8 cellular contexts compared by ENCODE assay signal in the genomic region with DNA sequence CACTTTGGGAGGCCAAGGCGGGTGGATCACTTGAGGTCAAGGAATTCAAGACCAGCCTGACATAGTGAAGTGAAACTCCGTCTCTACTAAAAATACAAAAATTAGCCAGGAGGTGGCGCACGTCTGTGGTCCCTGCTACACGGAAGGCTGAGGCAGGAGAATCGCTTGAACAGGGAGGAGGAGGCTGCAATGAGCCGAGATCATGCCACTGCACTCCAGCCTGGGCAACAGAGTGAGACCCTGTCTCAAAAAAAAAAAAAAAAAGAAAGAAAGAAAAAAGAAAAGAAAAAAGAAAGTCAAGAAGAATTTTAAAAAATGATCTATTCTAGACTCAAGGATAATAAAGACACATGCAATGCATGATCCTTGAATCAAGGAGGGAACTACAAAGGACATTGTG. TPM values are rescaled to one million over a fixed set of nuclear protein-coding genes. Genes with fewer than 3 reads are reported as not detected.
DNase-seq lines count a peak whose midpoint lies in the region; ATAC-seq, FAIRE-seq and TF ChIP-seq lines count a peak whose summit lies in the region.
"Not testable (repeated sequence)": the region's sequence is repeated elsewhere in the genome, so short reads cannot be mapped to it uniquely, and the experiment has no call there.

No MANE protein-coding gene starts in this region.

- H3K27me3 ChIP-seq in astrocyte (ENCODE audit: insufficient read depth, low read length); neuronal stem cell (ENCODE audit: control insufficient read depth in 3 of 3, insufficient read depth in 3 of 3, low read depth in 1 of 3, low read length in 3 of 3): not testable (repeated sequence)

- not testable (repeated sequence) for H3K79me1 ChIP-seq in neuronal stem cell (ENCODE audit: low read depth, low read length)

- not testable (repeated sequence) for H3K4me1 ChIP-seq in astrocyte (ENCODE audit: insufficient read depth, low read length); neuronal stem cell (ENCODE audit: control insufficient read depth in 2 of 2, insufficient read depth in 1 of 2, low read depth in 1 of 2, low read length in 2 of 2)

- TF ChIP-seq CTCF in WTC11 (IDR thresholded peaks at IDR 0.05) = peak; percentile 71
- peak; percentile 34 for TF ChIP-seq CTCF in astrocyte (IDR thresholded peaks at IDR 0.05; ENCODE audit: insufficient read depth, low read depth, low read length)
- TF ChIP-seq CTCF in glutamatergic neuron (IDR thresholded peaks at IDR 0.05; ENCODE audit: partially characterized antibody, unreplicated experiment) = peak; percentile 81

- H3K4me2 ChIP-seq in astrocyte (ENCODE audit: low read length); neuronal stem cell (ENCODE audit: insufficient read depth, low read length, poor library complexity, severe bottlenecking): not testable (repeated sequence)

- not testable (repeated sequence) for H2AFZ ChIP-seq in astrocyte (ENCODE audit: low read depth, low read length); neuronal stem cell (ENCODE audit: low read length)

- H3K9me3 Mint-ChIP-seq in WTC11 = peaks cover 11% of the 10 kb centered on the region
- H3K9me3 Mint-ChIP-seq in astrocyte (ENCODE audit: unreplicated experiment); glutamatergic neuron (ENCODE audit: unreplicated experiment): not testable (repeated sequence)

- not testable (repeated sequence) for H3K36me3 ChIP-seq in astrocyte (ENCODE audit: insufficient read depth, low read length); neuronal stem cell (replicated peaks in 1 of 2; ENCODE audit: control insufficient read depth in 2 of 2, insufficient read depth in 2 of 2, low read length in 2 of 2)

- DNase-seq in DMS153 (lab: John Stamatoyannopoulos, UW) (peak; percentile 6), NCI-H748 (lab: John Stamatoyannopoulos, UW; ENCODE audit: unreplicated experiment) (peak; percentile 67), WTC11 (ENCODE audit: low spot score) (peak; percentile 63), glutamatergic neuron (peak; percentile 38), neuronal stem cell (ENCODE audit: low spot score) (peak; percentile 33)
- DNase-seq in astrocyte (ENCODE audit: low read depth) = not testable (repeated sequence)
- peak; percentile 8 to 65 (median 28) for DNase-seq in stimulated activated naive CD4-positive, alpha-beta T cell (lab: John Stamatoyannopoulos, UW)

- H2BK120ac ChIP-seq in neuronal stem cell (ENCODE audit: low read depth, low read length) = not testable (repeated sequence)

- not testable (repeated sequence) for H3K9ac ChIP-seq in astrocyte (ENCODE audit: low read length); neuronal stem cell (ENCODE audit: low read depth, low read length, poor library complexity)

- not testable (repeated sequence) for H2BK12ac ChIP-seq in neuronal stem cell (ENCODE audit: low read length)

- H3K27ac Mint-ChIP-seq in WTC11; astrocyte (ENCODE audit: unreplicated experiment); glutamatergic neuron (ENCODE audit: unreplicated experiment): not testable (repeated sequence)

- H2AK5ac ChIP-seq in neuronal stem cell (ENCODE audit: low read depth, low read length) = not testable (repeated sequence)

- H3K36me3 Mint-ChIP-seq in WTC11; astrocyte (ENCODE audit: low read depth, unreplicated experiment); glutamatergic neuron (ENCODE audit: unreplicated experiment): not testable (repeated sequence)

- not testable (repeated sequence) for H3K23ac ChIP-seq in neuronal stem cell (ENCODE audit: low read depth, low read length, poor library complexity)

- not testable (repeated sequence) for H3K4me3 Mint-ChIP-seq in WTC11; astrocyte (ENCODE audit: unreplicated experiment); glutamatergic neuron (ENCODE audit: unreplicated experiment)

- POLR2A ChIA-PET in WTC11 (lab: Charles Lee) = not testable (repeated sequence)

- H3K18ac ChIP-seq in neuronal stem cell (ENCODE audit: low read length) = not testable (repeated sequence)

- H2BK15ac ChIP-seq in neuronal stem cell (ENCODE audit: low read length) = not testable (repeated sequence)

- H4K20me1 ChIP-seq in astrocyte (ENCODE audit: insufficient read depth, low read length) = not testable (repeated sequence)

- H3K4me1 Mint-ChIP-seq in WTC11 = peaks cover 22% of the 10 kb centered on the region
- not testable (repeated sequence) for H3K4me1 Mint-ChIP-seq in astrocyte (ENCODE audit: low read depth, unreplicated experiment)
- H3K4me1 Mint-ChIP-seq in glutamatergic neuron (ENCODE audit: low read depth, unreplicated experiment) = peaks cover 13% of the 10 kb centered on the region

- H3K27ac ChIP-seq in astrocyte (ENCODE audit: low read depth, low read length); neuronal stem cell (replicated peaks; ENCODE audit: low read length): not testable (repeated sequence)

- CTCF ChIA-PET in WTC11 (lab: Charles Lee) = not testable (repeated sequence)

- FAIRE-seq in astrocyte (lab: Jason Lieb, UNC) = not testable (repeated sequence)

- H4K8ac ChIP-seq in neuronal stem cell (ENCODE audit: low read depth, low read length) = not testable (repeated sequence)

- H2BK5ac ChIP-seq in neuronal stem cell (ENCODE audit: low read length) = not testable (repeated sequence)

- not testable (repeated sequence) for H4K91ac ChIP-seq in neuronal stem cell (ENCODE audit: low read depth, low read length, poor library complexity)

- WGBS in neuronal stem cell (ENCODE audit: extremely low coverage in 2 of 2, insufficient read length in 2 of 2, insufficient replicate concordance in 1 of 2), 2 donors = no CpG with 5 or more reads among the region's 7 CpGs

- peak; percentile 62 for ATAC-seq in HG03095 (IDR thresholded peaks at IDR 0.05; ENCODE audit: unreplicated experiment)
- peak; percentile 94 for ATAC-seq in WTC11

- H3K27me3 Mint-ChIP-seq in WTC11 (ENCODE audit: low read depth) = peaks cover 16% of the 10 kb centered on the region; the same call in 1 of the 2 replicates
- H3K27me3 Mint-ChIP-seq in astrocyte (ENCODE audit: low read depth, unreplicated experiment) = peaks cover 13% of the 10 kb centered on the region
- H3K27me3 Mint-ChIP-seq in glutamatergic neuron (ENCODE audit: unreplicated experiment) = not testable (repeated sequence)

- H3K14ac ChIP-seq in neuronal stem cell (ENCODE audit: low read length) = not testable (repeated sequence)

- H3K4ac ChIP-seq in neuronal stem cell (ENCODE audit: low read length) = not testable (repeated sequence)

- not testable (repeated sequence) for H3K79me2 ChIP-seq in astrocyte (ENCODE audit: insufficient read depth, low read length)

- H3K9me3 ChIP-seq in astrocyte (ENCODE audit: insufficient read depth, low read depth, low read length); neuronal stem cell (replicated peaks in 1 of 2; ENCODE audit: control insufficient read depth in 2 of 2, insufficient read depth in 1 of 2, low read depth in 1 of 2, low read length in 2 of 2): not testable (repeated sequence)

- not testable (repeated sequence) for H3K4me3 ChIP-seq in astrocyte (ENCODE audit: insufficient read depth, low read depth, low read length); neuronal stem cell (ENCODE audit: low read length in 2 of 2)

TF ChIP-seq in WTC11, 78 proteins besides CTCF, POLR2A, EP300 and RAD21:
- TF ChIP-seq, protein P1, sequence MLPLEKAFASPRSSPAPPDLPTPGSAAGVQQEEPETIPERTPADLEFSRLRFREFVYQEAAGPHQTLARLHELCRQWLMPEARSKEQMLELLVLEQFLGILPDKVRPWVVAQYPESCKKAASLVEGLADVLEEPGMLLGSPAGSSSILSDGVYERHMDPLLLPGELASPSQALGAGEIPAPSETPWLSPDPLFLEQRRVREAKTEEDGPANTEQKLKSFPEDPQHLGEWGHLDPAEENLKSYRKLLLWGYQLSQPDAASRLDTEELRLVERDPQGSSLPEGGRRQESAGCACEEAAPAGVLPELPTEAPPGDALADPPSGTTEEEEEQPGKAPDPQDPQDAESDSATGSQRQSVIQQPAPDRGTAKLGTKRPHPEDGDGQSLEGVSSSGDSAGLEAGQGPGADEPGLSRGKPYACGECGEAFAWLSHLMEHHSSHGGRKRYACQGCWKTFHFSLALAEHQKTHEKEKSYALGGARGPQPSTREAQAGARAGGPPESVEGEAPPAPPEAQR (CRISPR knock-in tag; IDR thresholded peaks at IDR 0.05) = peak; percentile 46; the same call in 1 of the 2 replicates
- TF ChIP-seq GTF2I (CRISPR knock-in tag; conservative IDR thresholded peaks at IDR 0.05) (peak; percentile 78; the same call in 1 of the 2 replicates), ZNF121 (CRISPR knock-in tag; IDR thresholded peaks at IDR 0.05) (peak; percentile 99)

RNA-seq across cellular contexts. Expression of a gene that starts 32.8 kb away (rescaled TPM):
- total RNA-seq in WTC11 (2021) = 3.3 to 4.5 TPM (median 3.6 TPM) in 3 replicates
- total RNA-seq in astrocyte = 0.27 and 0.29 TPM in 2 replicates
- 1.0 TPM for total RNA-seq in glutamatergic neuron (ENCODE audit: unreplicated experiment)
- polyA plus RNA-seq in neuronal stem cell (2013, experiment 1 of 2) = 2.5 TPM
- polyA plus RNA-seq in neuronal stem cell (2013, experiment 2 of 2) = 2.1 TPM

RNA-seq across cellular contexts. Expression of a gene that starts 36.0 kb away (rescaled TPM):
- not detected in 3 replicates for total RNA-seq in WTC11 (2021)
- total RNA-seq in astrocyte = not detected in 2 replicates
- not detected for total RNA-seq in glutamatergic neuron (ENCODE audit: unreplicated experiment)
- polyA plus RNA-seq in neuronal stem cell (2013, experiment 1 of 2) = not detected
- polyA plus RNA-seq in neuronal stem cell (2013, experiment 2 of 2) = not detected

RNA-seq across cellular contexts. Expression of a gene that starts 46.8 kb away (rescaled TPM):
- total RNA-seq in WTC11 (2021) (not detected in 3 replicates), astrocyte (not detected in 2 replicates), glutamatergic neuron (ENCODE audit: unreplicated experiment) (0.61 TPM)
- not detected for polyA plus RNA-seq in neuronal stem cell (2013, experiment 1 of 2)
- not detected for polyA plus RNA-seq in neuronal stem cell (2013, experiment 2 of 2)
